In the genomic region with DNA sequence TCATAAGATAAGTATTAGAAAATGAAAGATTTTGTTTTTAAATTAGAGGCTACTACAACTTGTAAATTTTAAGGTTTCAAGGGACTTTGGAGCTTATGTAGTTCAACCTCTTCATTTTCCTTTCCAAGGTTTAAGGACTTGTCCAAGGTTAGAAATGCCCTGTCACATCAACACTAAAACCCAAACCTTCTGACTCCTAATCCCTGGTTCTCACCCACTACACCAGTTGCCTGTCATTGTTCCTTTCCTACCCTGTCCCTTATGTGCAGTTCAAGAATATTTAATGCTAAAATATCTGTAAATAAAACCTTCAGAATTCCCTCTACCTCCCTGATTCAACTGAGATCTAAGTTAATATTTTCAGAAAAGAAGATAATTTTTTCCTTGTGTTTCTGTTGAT, we compare ENCODE assay signal across 17 cellular contexts.
"Had no signal": no experiment of that assay in that cellular context is flagged by ENCODE, and none has a peak within 500 bp of the region (broad histone marks: within the 10 kb centered on the region; RNA-seq: fewer than 3 reads in every experiment).

No MANE protein-coding gene starts in this region.

- FAIRE-seq: colon, endometrium, urothelium cell line had no signal

- H3K27ac Mint-ChIP-seq: activated CD8-positive, alpha-beta T cell treated with anti-CD3 and anti-CD28 coated beads for 36 hours; activated naive CD4-positive, alpha-beta T cell treated with anti-CD3 and anti-CD28 coated beads, Interleukin-2, amount 50 U/mL, for 24 hours; memory B cell; natural killer cell treated with Interleukin-12 subunit alpha and Interleukin-12 subunit beta and Interleukin-15 and Interleukin-18, amount 100 ng/mL, for 72 hours; stimulated activated effector memory CD8-positive, alpha-beta T cell treated with anti-CD3 and anti-CD28 coated beads, Interleukin-12 subunit alpha, Interleukin-12 subunit beta, amount 100 ng/mL, for 72 hours; WTC11 had no signal

- H3K36me3 ChIP-seq: adrenal gland had no signal

- H3K4me3 Mint-ChIP-seq: activated CD8-positive, alpha-beta T cell treated with anti-CD3 and anti-CD28 coated beads for 36 hours; activated naive CD4-positive, alpha-beta T cell treated with anti-CD3 and anti-CD28 coated beads, Interleukin-2, amount 50 U/mL, for 24 hours; activated T-cell treated with anti-CD3 and anti-CD28 coated beads, Interleukin-2, amount 50 U/mL, for 4 hours; memory B cell; natural killer cell treated with Interleukin-12 subunit alpha and Interleukin-12 subunit beta and Interleukin-15 and Interleukin-18, amount 100 ng/mL, for 72 hours; stimulated activated effector memory CD8-positive, alpha-beta T cell treated with anti-CD3 and anti-CD28 coated beads, Interleukin-12 subunit alpha, Interleukin-12 subunit beta, amount 100 ng/mL, for 72 hours; WTC11 had no signal

- H3K36me3 Mint-ChIP-seq: activated naive CD4-positive, alpha-beta T cell treated with anti-CD3 and anti-CD28 coated beads, Interleukin-2, amount 50 U/mL, for 24 hours; memory B cell; natural killer cell treated with Interleukin-12 subunit alpha and Interleukin-12 subunit beta and Interleukin-15 and Interleukin-18, amount 100 ng/mL, for 72 hours; stimulated activated effector memory CD8-positive, alpha-beta T cell treated with anti-CD3 and anti-CD28 coated beads, Interleukin-12 subunit alpha, Interleukin-12 subunit beta, amount 100 ng/mL, for 72 hours had no signal

- H3K9me3 ChIP-seq: adrenal gland had no signal

- H3K4me3 ChIP-seq: adrenal gland had no signal

- H3K27me3 ChIP-seq: adrenal gland had no signal

- DNase-seq: activated CD4-positive, alpha-beta T cell treated with anti-CD3 and anti-CD28 coated beads for 48 hours; activated CD8-positive, alpha-beta T cell treated with anti-CD3 and anti-CD28 coated beads for 36 hours; activated effector memory CD4-positive, alpha-beta T cell treated with Interleukin-2 at 50 U/mL for 16 hours; activated T-cell treated with anti-CD3 and anti-CD28 coated beads, Interleukin-2, amount 50 U/mL, for 4 hours; adrenal gland; foreskin fibroblast; glutamatergic neuron; stimulated activated CD4-positive, alpha-beta T cell treated with anti-CD3 and anti-CD28 coated beads, Interleukin-12 subunit alpha, Interleukin-12 subunit beta, amount 100 ng/mL, for 4 hours; T-helper 2 cell had no signal

- H3K4me1 Mint-ChIP-seq: activated naive CD4-positive, alpha-beta T cell treated with anti-CD3 and anti-CD28 coated beads, Interleukin-2, amount 50 U/mL, for 24 hours; memory B cell; stimulated activated effector memory CD8-positive, alpha-beta T cell treated with anti-CD3 and anti-CD28 coated beads, Interleukin-12 subunit alpha, Interleukin-12 subunit beta, amount 100 ng/mL, for 72 hours had no signal

- H3K27ac ChIP-seq: adrenal gland had no signal

- H3K27me3 Mint-ChIP-seq: activated CD8-positive, alpha-beta T cell treated with anti-CD3 and anti-CD28 coated beads for 36 hours; activated naive CD4-positive, alpha-beta T cell treated with anti-CD3 and anti-CD28 coated beads, Interleukin-2, amount 50 U/mL, for 24 hours; memory B cell; natural killer cell treated with Interleukin-12 subunit alpha and Interleukin-12 subunit beta and Interleukin-15 and Interleukin-18, amount 100 ng/mL, for 72 hours had no signal

- H3K9me3 Mint-ChIP-seq: activated CD8-positive, alpha-beta T cell treated with anti-CD3 and anti-CD28 coated beads for 36 hours; activated naive CD4-positive, alpha-beta T cell treated with anti-CD3 and anti-CD28 coated beads, Interleukin-2, amount 50 U/mL, for 24 hours; activated T-cell treated with anti-CD3 and anti-CD28 coated beads, Interleukin-2, amount 50 U/mL, for 4 hours; memory B cell; natural killer cell treated with Interleukin-12 subunit alpha and Interleukin-12 subunit beta and Interleukin-15 and Interleukin-18, amount 100 ng/mL, for 72 hours; stimulated activated effector memory CD8-positive, alpha-beta T cell treated with anti-CD3 and anti-CD28 coated beads, Interleukin-12 subunit alpha, Interleukin-12 subunit beta, amount 100 ng/mL, for 72 hours; WTC11 had no signal
